Comparison of ENCODE assay signal across 22 cellular contexts in the genomic region with DNA sequence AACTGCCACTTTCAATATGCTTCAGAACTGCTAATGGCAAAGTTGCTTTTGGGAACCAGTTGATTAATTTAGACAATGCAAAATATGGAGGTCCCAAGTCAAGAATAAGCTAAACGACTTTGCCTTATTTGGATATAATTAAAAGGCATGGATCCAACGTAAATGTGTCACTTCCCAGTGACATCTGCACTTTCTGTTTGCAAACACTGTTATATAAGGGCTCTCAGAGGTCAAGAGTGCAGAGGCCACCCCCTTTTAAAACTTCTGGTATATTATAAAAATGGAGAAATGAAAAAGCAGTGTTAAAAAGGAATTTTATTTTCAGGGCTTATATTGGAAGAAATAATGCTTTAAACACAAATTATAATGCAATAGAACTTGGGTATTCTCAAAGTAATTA.
"Had no signal": no experiment of that assay in that cellular context is flagged by ENCODE, and none has a peak within 500 bp of the region (broad histone marks: within the 10 kb centered on the region; RNA-seq: fewer than 3 reads in every experiment).

No MANE protein-coding gene starts in this region.

- H3K27ac Mint-ChIP-seq: dendritic cell treated with granulocyte-macrophage colony-stimulating factor and Interleukin-4, amounts not matched to agents 40 ng/mL and 50 ng/mL, for 4 days; effector memory CD8-positive, alpha-beta T cell; naive B cell; nephron; type B pancreatic cell had no signal

- FAIRE-seq: urothelium cell line had no signal

- H3K4me1 Mint-ChIP-seq: naive B cell, nephron had no signal

- H3K4me2 ChIP-seq: smooth muscle cell had no signal

- H3K4me1 ChIP-seq: esophagus squamous epithelium, gastroesophageal sphincter, left lung, lower lobe of right lung, suprapubic skin had no signal

- H3K4me3 ChIP-seq: esophagus squamous epithelium, gastroesophageal sphincter, left lung, lower lobe of right lung, smooth muscle cell, suprapubic skin, thyroid gland had no signal

- H3K27me3 ChIP-seq: gastroesophageal sphincter, left lung, neutrophil, suprapubic skin, thyroid gland had no signal

- H3K36me3 ChIP-seq: esophagus squamous epithelium, gastroesophageal sphincter, left lung, lower lobe of right lung, neutrophil, suprapubic skin, thyroid gland had no signal

- H3K36me3 Mint-ChIP-seq: naive B cell, type B pancreatic cell had no signal

- H3K9me3 Mint-ChIP-seq: nephron, type B pancreatic cell had no signal

- H3K27me3 Mint-ChIP-seq: dendritic cell treated with granulocyte-macrophage colony-stimulating factor and Interleukin-4, amounts not matched to agents 40 ng/mL and 50 ng/mL, for 4 days; effector memory CD8-positive, alpha-beta T cell; naive B cell; type B pancreatic cell had no signal

- DNase-seq: effector memory CD8-positive, alpha-beta T cell; esophagus squamous epithelium; foreskin fibroblast; glutamatergic neuron; islet precursor cell; left lung; lower lobe of right lung; mesendoderm; naive B cell; posterior cingulate gyrus; stimulated activated CD4-positive, alpha-beta T cell treated with anti-CD3 and anti-CD28 coated beads, Interleukin-2, amount 100 ng/mL, for 48 hours; stimulated activated naive CD8-positive, alpha-beta T cell treated with anti-CD3 and anti-CD28 coated beads, Interleukin-15, Interleukin-2, amounts not matched to agents 100 U/mL and 50 U/mL, for 24 hours; thyroid gland had no signal

- H3K9me3 ChIP-seq: esophagus squamous epithelium, gastroesophageal sphincter, lower lobe of right lung, neutrophil, suprapubic skin, thyroid gland had no signal

- H3K27ac ChIP-seq: epithelial cell of prostate, esophagus squamous epithelium, gastroesophageal sphincter, left lung, lower lobe of right lung, neutrophil, suprapubic skin, thyroid gland had no signal

- H3K4me3 Mint-ChIP-seq: dendritic cell treated with granulocyte-macrophage colony-stimulating factor and Interleukin-4, amounts not matched to agents 40 ng/mL and 50 ng/mL, for 4 days; effector memory CD8-positive, alpha-beta T cell; naive B cell; nephron; type B pancreatic cell had no signal
